8 cellular contexts compared by ENCODE assay signal in the genomic region with DNA sequence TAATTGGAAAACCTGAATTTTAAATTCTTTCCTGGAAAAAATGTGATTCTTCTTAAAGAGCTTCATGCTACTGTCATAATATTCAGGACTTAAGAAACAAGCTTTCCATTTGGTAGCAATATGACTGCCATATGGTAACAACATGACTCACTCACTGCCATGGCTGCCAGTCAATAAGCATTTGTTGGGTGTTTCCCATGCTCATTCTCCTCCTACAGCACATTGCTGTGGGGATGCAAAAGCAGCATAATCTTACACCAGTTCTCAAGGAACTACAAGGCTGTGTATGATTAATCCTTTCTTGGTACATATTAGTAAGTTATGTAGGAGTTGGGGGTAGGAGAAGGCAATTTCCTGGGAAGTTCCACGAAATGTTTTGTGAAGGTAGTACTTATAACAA.
DNase-seq lines count a peak whose midpoint lies in the region; ATAC-seq and TF ChIP-seq lines count a peak whose summit lies in the region.

No MANE protein-coding gene starts in this region.

- H3K27ac ChIP-seq in RWPE1 = no peak overlapping the region
- no peak overlapping the region for H3K27ac ChIP-seq in sigmoid colon

- TF ChIP-seq CTCF in RWPE1 (conservative IDR thresholded peaks at IDR 0.05; ENCODE audit: low read depth) (no peak), kidney epithelial cell (IDR thresholded peaks at IDR 0.05; ENCODE audit: insufficient read depth, low read length, poor library complexity, severe bottlenecking) (no peak), sigmoid colon (IDR thresholded peaks at IDR 0.05) (no peak), GM20000 (IDR thresholded peaks at IDR 0.05; ENCODE audit: extremely low read depth, missing control alignments) (no peak)

- H3K4me3 ChIP-seq in kidney epithelial cell (ENCODE audit: low read depth, low read length) = no peak overlapping the region
- H3K4me3 ChIP-seq in sigmoid colon = no peak overlapping the region

- no peaks in the 10 kb centered on the region for H3K9me3 ChIP-seq in sigmoid colon

- WGBS in sigmoid colon, 2 donors = 90 to 93% methylated on average over 1 of the region's 1 CpG

- peak; percentile 76 for ATAC-seq in GM18508 (IDR thresholded peaks at IDR 0.05; ENCODE audit: insufficient read depth, unreplicated experiment)
- peak; percentile 86 for ATAC-seq in HG02759 (IDR thresholded peaks at IDR 0.05; ENCODE audit: unreplicated experiment)

- H3K36me3 ChIP-seq in kidney epithelial cell (ENCODE audit: control insufficient read depth, insufficient read depth, low read length) = no peaks in the 10 kb centered on the region
- H3K36me3 ChIP-seq in sigmoid colon = peaks cover 0 to 35% (median 10%) of the 10 kb centered on the region in 4 donors

- intact Hi-C loops in sigmoid colon (cut with DNase I) = no loop called here

- H3K27me3 ChIP-seq in kidney epithelial cell (ENCODE audit: control insufficient read depth, insufficient read depth, low read length) (no peaks in the 10 kb centered on the region), sigmoid colon (no peaks in the 10 kb centered on the region)

- TF ChIP-seq EP300 in sigmoid colon (IDR thresholded peaks at IDR 0.05) = no peak

- CTCF ChIA-PET in RWPE1 (lab: Yijun Ruan, JAX) = no interaction called here

- no peak for TF ChIP-seq POLR2A in sigmoid colon (IDR thresholded peaks at IDR 0.05)

- peak; percentile 16 for DNase-seq in RWPE1 (ENCODE audit: low spot score)
- DNase-seq in kidney epithelial cell (ENCODE audit: low read depth) = peak; percentile 1
- no peak for DNase-seq in sigmoid colon
- no peak for DNase-seq in NOMO-1 treated with DMSO at 0.1 percent for 48 hours (lab: John Stamatoyannopoulos, UW; ENCODE audit: unreplicated experiment)
- DNase-seq in GM20000 (ENCODE audit: low spot score) = no peak
- no peak for DNase-seq in Kasumi-1 (lab: John Stamatoyannopoulos, UW)

- no peaks in the 10 kb centered on the region for H3K4me1 ChIP-seq in sigmoid colon

- POLR2A ChIA-PET in RWPE1 (lab: Yijun Ruan, JAX; ENCODE audit: low non-redundant PET) = no interaction called here

Comparison
In these comparisons a context has a peak if more than half of its experiments do, and no peak if none do; other contexts are left out.
1. DNase-seq: peak in RWPE1 (single experiment) and kidney epithelial cell (single experiment); none in sigmoid colon (single experiment), NOMO-1 treated with DMSO at 0.1 percent for 48 hours (single experiment), GM20000 (single experiment) and Kasumi-1 (0 of 2).